Comparison of ENCODE assay signal across 9 cellular contexts in the genomic region with DNA sequence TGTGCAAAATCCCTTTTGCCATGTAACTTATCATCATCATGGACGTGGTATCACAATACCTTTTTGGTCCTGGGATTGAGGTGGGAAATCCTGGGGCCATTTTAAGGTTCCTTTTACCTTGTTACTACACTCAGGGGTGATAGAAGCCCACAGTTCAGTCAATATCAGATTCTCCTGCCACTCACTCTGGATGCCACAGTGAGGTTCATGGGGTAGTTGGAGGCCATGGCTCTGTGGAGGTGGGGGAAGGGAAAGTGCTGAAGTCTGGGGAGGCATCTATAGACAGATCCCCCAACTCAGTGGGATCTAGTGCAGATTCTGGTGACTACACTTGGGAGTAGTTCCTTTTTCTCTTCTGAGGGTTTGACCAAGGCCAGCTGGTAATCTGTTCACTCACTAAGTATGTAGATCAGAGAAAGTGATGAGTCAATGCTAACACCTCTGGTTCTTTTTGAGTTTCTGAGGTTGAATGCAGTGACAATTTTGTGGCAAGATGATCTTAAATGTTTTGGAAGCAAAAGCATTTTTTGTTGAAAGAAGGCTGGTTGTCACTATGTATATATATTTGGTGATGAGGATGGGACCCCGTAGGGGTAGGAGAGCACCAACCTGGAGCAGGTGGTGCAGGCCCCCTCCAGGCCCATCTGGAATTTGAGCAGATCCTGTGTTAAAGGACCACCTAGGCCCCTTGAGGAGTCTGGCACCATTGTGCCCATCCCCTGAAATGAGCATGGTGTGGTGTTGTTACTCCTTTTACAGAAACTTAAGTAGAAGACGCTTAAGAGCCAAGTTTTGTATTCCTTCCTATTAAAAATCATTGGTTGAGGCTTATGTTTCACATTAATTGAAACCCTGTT.
DNase-seq lines count a peak whose midpoint lies in the region; ATAC-seq lines count a peak whose summit lies in the region.
"Had no signal": no experiment of that assay in that cellular context is flagged by ENCODE, and none has a peak within 500 bp of the region (broad histone marks: within the 10 kb centered on the region; RNA-seq: fewer than 3 reads in every experiment).

No MANE protein-coding gene starts in this region.

- DNase-seq in islet precursor cell (peak; percentile 4), hepatic stellate cell (ENCODE audit: low spot score) (no peak), germinal center (ENCODE audit: low spot score) (no peak)
- DNase-seq: HFFc6 had no signal

- ATAC-seq in GM18517 (IDR thresholded peaks at IDR 0.05; ENCODE audit: unreplicated experiment) (peak; percentile 75), GM21529 (IDR thresholded peaks at IDR 0.05; ENCODE audit: unreplicated experiment) (peak; percentile 86), HG03432 (IDR thresholded peaks at IDR 0.05; ENCODE audit: unreplicated experiment) (peak; percentile 73), GM18870 (IDR thresholded peaks at IDR 0.05; ENCODE audit: unreplicated experiment) (no peak)
- ATAC-seq: sciatic nerve had no signal
